Comparison of ENCODE assay signal across 8 cellular contexts in the genomic region with DNA sequence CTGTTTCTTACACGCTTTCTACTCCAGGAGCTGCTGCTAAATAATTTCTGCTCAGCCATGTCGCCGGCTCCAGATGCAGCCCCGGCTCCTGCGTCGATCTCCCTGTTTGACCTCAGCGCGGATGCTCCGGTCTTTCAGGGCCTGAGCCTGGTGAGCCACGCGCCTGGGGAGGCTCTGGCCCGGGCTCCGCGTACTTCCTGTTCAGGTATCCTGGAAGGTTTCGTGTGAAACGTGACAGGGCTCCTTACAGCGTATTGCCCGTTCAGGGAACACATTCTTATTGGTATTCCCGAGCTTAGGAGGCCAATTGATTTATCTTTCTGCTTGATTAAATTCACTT. TPM values are rescaled to one million over a fixed set of nuclear protein-coding genes. Genes with fewer than 3 reads are reported as not detected.
DNase-seq lines count a peak whose midpoint lies in the region; ATAC-seq lines count a peak whose summit lies in the region.

No MANE protein-coding gene starts in this region.

- intact Hi-C loops in right cardiac atrium (cut with DNase I): no loop called here

- no peaks in the 10 kb centered on the region for H3K27me3 Mint-ChIP-seq in activated naive CD8-positive, alpha-beta T cell treated with anti-CD3 and anti-CD28 coated beads, Interleukin-2, amount 10 ng/mL, durations not matched to agents 7 days and 5 days

- H3K9ac ChIP-seq in BLaER1: peak overlapping the region; percentile 88

- H4K20me1 ChIP-seq in BLaER1: peaks cover 50% of the 10 kb centered on the region

- H3K4me3 ChIP-seq in BLaER1 (peak overlapping the region; percentile 86), right cardiac atrium (ENCODE audit: low read length) (peak overlapping the region; percentile 79)

- peak overlapping the region; percentile 90 for H3K4me3 Mint-ChIP-seq in activated naive CD8-positive, alpha-beta T cell treated with anti-CD3 and anti-CD28 coated beads, Interleukin-2, amount 10 ng/mL, durations not matched to agents 7 days and 5 days

- ATAC-seq in GM19452 (IDR thresholded peaks at IDR 0.05; ENCODE audit: unreplicated experiment) (peak; percentile 12), right cardiac atrium (peak in 1 of 2 donors; percentile 6)
- ATAC-seq in activated naive CD8-positive, alpha-beta T cell treated with anti-CD3 and anti-CD28 coated beads, Interleukin-2, amount 10 ng/mL, durations not matched to agents 7 days and 5 days (ENCODE audit: low read depth): peak; percentile 11

- WGBS in right cardiac atrium: under 1% methylated on average over 19 of the region's 19 CpGs

- POLR2A ChIA-PET in activated naive CD8-positive, alpha-beta T cell treated with anti-CD3 and anti-CD28 coated beads, Interleukin-2, amount 10 ng/mL, durations not matched to agents 7 days and 5 days (lab: Charles Lee): interaction anchor here (1.2 to 5.5 kb wide), 14 partner anchors 9 to 65 kb away, joined by 3 to 83 read pairs (median 14); partner anchors contain the start of genes ABCB6, CNPPD1, DNAJB2 and GLB1L

- H3K27me3 ChIP-seq in BLaER1 (no peaks in the 10 kb centered on the region), right cardiac atrium (ENCODE audit: control insufficient read depth, insufficient read depth) (no peaks in the 10 kb centered on the region)

- H3K4me2 ChIP-seq in BLaER1: peak overlapping the region; percentile 97

- peaks cover 37% of the 10 kb centered on the region for H3K4me1 Mint-ChIP-seq in activated naive CD8-positive, alpha-beta T cell treated with anti-CD3 and anti-CD28 coated beads, Interleukin-2, amount 10 ng/mL, durations not matched to agents 7 days and 5 days

- H3K4me1 ChIP-seq in BLaER1 (peaks cover 54% of the 10 kb centered on the region), right cardiac atrium (ENCODE audit: control insufficient read depth, insufficient read depth, low read length) (peaks cover 9% of the 10 kb centered on the region)

- H3K27ac ChIP-seq in BLaER1: peak overlapping the region; percentile 72
- peak overlapping the region; percentile 92 for H3K27ac ChIP-seq in right cardiac atrium (ENCODE audit: low read length)

- DNase-seq in NCI-H69 (lab: John Stamatoyannopoulos, UW): peak; percentile 53
- peak; percentile 59 for DNase-seq in activated naive CD8-positive, alpha-beta T cell treated with anti-CD3 and anti-CD28 coated beads, Interleukin-2, amount 10 ng/mL, durations not matched to agents 7 days and 5 days
- DNase-seq in right cardiac atrium: peak in 2 of 3 donors; percentile 70
- peak; percentile 40 for DNase-seq in renal cortical epithelial cell (ENCODE audit: low read depth)
- no peak for DNase-seq in activated gamma-delta T cell (lab: John Stamatoyannopoulos, UW)
- DNase-seq in pons (ENCODE audit: low spot score): no peak

- H3K36me3 Mint-ChIP-seq in activated naive CD8-positive, alpha-beta T cell treated with anti-CD3 and anti-CD28 coated beads, Interleukin-2, amount 10 ng/mL, durations not matched to agents 7 days and 5 days: peaks cover 37% of the 10 kb centered on the region

- no peaks in the 10 kb centered on the region for H3K9me3 Mint-ChIP-seq in activated naive CD8-positive, alpha-beta T cell treated with anti-CD3 and anti-CD28 coated beads, Interleukin-2, amount 10 ng/mL, durations not matched to agents 7 days and 5 days

- H3K36me3 ChIP-seq in BLaER1: peaks cover 48% of the 10 kb centered on the region

- peak overlapping the region; percentile 93 for H3K27ac Mint-ChIP-seq in activated naive CD8-positive, alpha-beta T cell treated with anti-CD3 and anti-CD28 coated beads, Interleukin-2, amount 10 ng/mL, durations not matched to agents 7 days and 5 days

- no peaks in the 10 kb centered on the region for H3K9me3 ChIP-seq in BLaER1
- H3K9me3 ChIP-seq in right cardiac atrium (ENCODE audit: control insufficient read depth, low read length): no peaks in the 10 kb centered on the region

RNA-seq across cellular contexts. Expression of gene ANKZF1, which starts 0.6 kb away (rescaled TPM):
- 100 to 1,000 TPM; 170 to 177 TPM for total RNA-seq in activated naive CD8-positive, alpha-beta T cell treated with anti-CD3 and anti-CD28 coated beads, Interleukin-2, amount 10 ng/mL, durations not matched to agents 7 days and 5 days
- total RNA-seq in right cardiac atrium (10 to 100 TPM; 14.9 to 32.0 (median 27.2) TPM), renal cortical epithelial cell (35.8 and 53.4 TPM in 2 replicates)
- polyA plus RNA-seq in right cardiac atrium: 20.1 TPM

RNA-seq across cellular contexts. Expression of gene ATG9A, which starts 0.7 kb away (rescaled TPM):
- total RNA-seq in activated naive CD8-positive, alpha-beta T cell treated with anti-CD3 and anti-CD28 coated beads, Interleukin-2, amount 10 ng/mL, durations not matched to agents 7 days and 5 days: 10 to 100 TPM; 56.0 to 62.1 TPM
- total RNA-seq in right cardiac atrium: 10 to 100 TPM; 69.2 to 78.5 (median 77.3) TPM
- 43.1 TPM for polyA plus RNA-seq in right cardiac atrium
- 21.2 and 78.7 TPM in 2 replicates for total RNA-seq in renal cortical epithelial cell

RNA-seq across cellular contexts. Expression of gene ABCB6, which starts 11.4 kb away (rescaled TPM):
- 10 to 100 TPM; 13.1 to 14.3 TPM for total RNA-seq in activated naive CD8-positive, alpha-beta T cell treated with anti-CD3 and anti-CD28 coated beads, Interleukin-2, amount 10 ng/mL, durations not matched to agents 7 days and 5 days
- total RNA-seq in right cardiac atrium (10 to 100 TPM; 19.4 to 30.5 (median 23.5) TPM), renal cortical epithelial cell (17.2 and 23.9 TPM in 2 replicates)
- polyA plus RNA-seq in right cardiac atrium: 23.4 TPM

RNA-seq across cellular contexts. Expression of gene GLB1L, which starts 15.1 kb away (rescaled TPM):
- total RNA-seq in activated naive CD8-positive, alpha-beta T cell treated with anti-CD3 and anti-CD28 coated beads, Interleukin-2, amount 10 ng/mL, durations not matched to agents 7 days and 5 days: 1 to 10 TPM; 3.3 to 4.1 TPM
- total RNA-seq in right cardiac atrium: 1 to 10 TPM; 2.7 to 3.8 (median 3.3) TPM
- polyA plus RNA-seq in right cardiac atrium: 3.1 TPM
- total RNA-seq in renal cortical epithelial cell: 9.8 and 12.9 TPM in 2 replicates

RNA-seq across cellular contexts. Expression of gene STK16, which starts 15.1 kb away (rescaled TPM):
- total RNA-seq in activated naive CD8-positive, alpha-beta T cell treated with anti-CD3 and anti-CD28 coated beads, Interleukin-2, amount 10 ng/mL, durations not matched to agents 7 days and 5 days: 10 to 100 TPM; 34.0 to 36.0 TPM
- 10 to 100 TPM; 17.5 to 19.7 (median 19.3) TPM for total RNA-seq in right cardiac atrium
- polyA plus RNA-seq in right cardiac atrium: 22.2 TPM
- 30.7 and 52.7 TPM in 2 replicates for total RNA-seq in renal cortical epithelial cell

Comparison
In these comparisons a context has a peak if more than half of its experiments do, and no peak if none do; other contexts are left out.
1. DNase-seq: peak in NCI-H69 (single experiment), activated naive CD8-positive, alpha-beta T cell treated with anti-CD3 and anti-CD28 coated beads, Interleukin-2, amount 10 ng/mL, durations not matched to agents 7 days and 5 days (single experiment), right cardiac atrium (2 of 3) and renal cortical epithelial cell (single experiment); none in activated gamma-delta T cell (single experiment) and pons (single experiment).